In genomic region chr12:78164154-78164553, GRCh38 we compare ENCODE assay signal across 20 cellular contexts.
"Had no signal": no experiment of that assay in that cellular context is flagged by ENCODE, and none has a peak within 500 bp of the region (broad histone marks: within the 10 kb centered on the region; RNA-seq: fewer than 3 reads in every experiment).

No MANE protein-coding gene starts in this region.

- DNase-seq: activated B cell treated with CpG ODN at 0.5 μM for 24 hours; activated CD4-positive, alpha-beta T cell treated with anti-CD3 and anti-CD28 coated beads for 36 hours; activated CD4-positive, alpha-beta T cell treated with anti-CD3 and anti-CD28 coated beads, Interleukin-2, amount 50 U/mL, for 4 hours; activated CD8-positive, alpha-beta memory T cell treated with anti-CD3 and anti-CD28 coated beads for 24 hours; activated CD8-positive, alpha-beta memory T cell treated with anti-CD3 and anti-CD28 coated beads, Interleukin-2, amount 50 U/mL, for 4 hours; activated T-cell treated with anti-CD3 and anti-CD28 coated beads, Interleukin-2, amount 50 U/mL, for 24 hours; aorta; effector CD4-positive, alpha-beta T cell; heart right ventricle; islet precursor cell; left cardiac atrium; spleen; stimulated activated CD4-positive, alpha-beta T cell treated with anti-CD3 and anti-CD28 coated beads, Interleukin-4, amount 100 ng/mL, for 24 hours; stimulated activated naive CD4-positive, alpha-beta T cell treated with Interleukin-2 at 50 U/mL for 16 hours; upper lobe of left lung had no signal

- H3K9me3 ChIP-seq: heart right ventricle, prostate gland, spleen, upper lobe of left lung had no signal

- H3K4me3 ChIP-seq: heart right ventricle, prostate gland, spleen, upper lobe of left lung had no signal

- H3K4me1 ChIP-seq: heart right ventricle, prostate gland, upper lobe of left lung had no signal

- ATAC-seq: activated CD4-positive, alpha-beta T cell treated with anti-CD3 and anti-CD28 coated beads for 36 hours; activated naive CD4-positive, alpha-beta T cell treated with anti-CD3 and anti-CD28 coated beads, Interleukin-2, amount 50 U/mL, for 72 hours; activated T-helper 17 cell treated with anti-CD3 and anti-CD28 coated beads, Interleukin-2, amount 50 U/mL, for 72 hours; heart right ventricle; left cardiac atrium; natural killer cell treated with Interleukin-12 subunit alpha and Interleukin-12 subunit beta and Interleukin-15 and Interleukin-18, amount 100 ng/mL, for 72 hours had no signal

- H3K36me3 ChIP-seq: prostate gland, upper lobe of left lung had no signal

- FAIRE-seq: endometrium had no signal

- H3K27ac ChIP-seq: heart right ventricle, prostate gland, spleen, upper lobe of left lung had no signal

- H3K27me3 ChIP-seq: heart right ventricle, spleen, upper lobe of left lung had no signal
